In genomic region chr6:32968093-32968769, GRCh38 we compare ENCODE assay signal across 1 cellular context.
TF ChIP-seq lines count a peak whose summit lies in the region.

Gene BRD2 (plus strand): TSS chr6:32968594. CDS start chr6:32972899, 4,305 bp downstream.

TF ChIP-seq in WTC11, 78 proteins besides CTCF, POLR2A, EP300 and RAD21 (continued from another document and continues in another):
- TF ChIP-seq AR (CRISPR knock-in tag; IDR thresholded peaks at IDR 0.05) (no peak), IRF1 (CRISPR knock-in tag; IDR thresholded peaks at IDR 0.05) (no peak), NFE2L1 (CRISPR knock-in tag; IDR thresholded peaks at IDR 0.05) (no peak), SMAD4 (CRISPR knock-in tag; IDR thresholded peaks at IDR 0.05) (no peak), ZSCAN18 (CRISPR knock-in tag; IDR thresholded peaks at IDR 0.05) (no peak), ETV6 (CRISPR knock-in tag; IDR thresholded peaks at IDR 0.05) (peak; percentile 78), ZBTB21 (CRISPR knock-in tag; IDR thresholded peaks at IDR 0.05; ENCODE audit: borderline replicate concordance) (no peak), RORB (CRISPR knock-in tag; IDR thresholded peaks at IDR 0.05) (no peak), ARID4B (CRISPR knock-in tag; IDR thresholded peaks at IDR 0.05; ENCODE audit: borderline replicate concordance) (peak; percentile 84; the same call in 1 of the 2 replicates), FOXJ3 (CRISPR knock-in tag; IDR thresholded peaks at IDR 0.05; ENCODE audit: borderline replicate concordance) (no peak), NR1H2 (CRISPR knock-in tag; IDR thresholded peaks at IDR 0.05) (no peak), ZNF423 (CRISPR knock-in tag; IDR thresholded peaks at IDR 0.05) (no peak), GTF2I (CRISPR knock-in tag; conservative IDR thresholded peaks at IDR 0.05) (no peak), EMX1 (CRISPR knock-in tag; IDR thresholded peaks at IDR 0.05) (no peak), NR3C1 (CRISPR knock-in tag; conservative IDR thresholded peaks at IDR 0.05; ENCODE audit: low read depth) (no peak), ZNF138 (CRISPR knock-in tag; conservative IDR thresholded peaks at IDR 0.05) (no peak), E2F5 (CRISPR knock-in tag; IDR thresholded peaks at IDR 0.05) (peak; percentile 89), E2F1 (CRISPR knock-in tag; IDR thresholded peaks at IDR 0.05) (peak; percentile 57; the same call in 1 of the 2 replicates), ZNF396 (CRISPR knock-in tag; IDR thresholded peaks at IDR 0.05; ENCODE audit: borderline replicate concordance) (no peak), HMGA2 (CRISPR knock-in tag; IDR thresholded peaks at IDR 0.05) (no peak), ERG (CRISPR knock-in tag; IDR thresholded peaks at IDR 0.05) (0 out of 2 replicates have a peak, but pooled peaks have one; percentile 74), JAZF1 (CRISPR knock-in tag; IDR thresholded peaks at IDR 0.05) (no peak), PRRX2 (CRISPR knock-in tag; IDR thresholded peaks at IDR 0.05) (no peak), ZNF671 (CRISPR knock-in tag; IDR thresholded peaks at IDR 0.05) (no peak), ZNF317 (CRISPR knock-in tag; IDR thresholded peaks at IDR 0.05; ENCODE audit: borderline replicate concordance, low read depth) (no peak), GRHL2 (CRISPR knock-in tag; IDR thresholded peaks at IDR 0.05; ENCODE audit: insufficient replicate concordance, severe bottlenecking) (no peak), ELF4 (CRISPR knock-in tag; IDR thresholded peaks at IDR 0.05; ENCODE audit: low read depth) (0 out of 2 replicates have a peak, but pooled peaks have one; percentile 11), ZBTB43 (CRISPR knock-in tag; IDR thresholded peaks at IDR 0.05) (0 out of 2 replicates have a peak, but pooled peaks have one; percentile 27), PREB (CRISPR knock-in tag; IDR thresholded peaks at IDR 0.05; ENCODE audit: borderline replicate concordance) (no peak), CBFB (CRISPR knock-in tag; IDR thresholded peaks at IDR 0.05; ENCODE audit: low read depth) (no peak), NFATC4 (CRISPR knock-in tag; IDR thresholded peaks at IDR 0.05) (no peak), MLX (CRISPR knock-in tag; IDR thresholded peaks at IDR 0.05) (no peak), IRF2 (CRISPR knock-in tag; IDR thresholded peaks at IDR 0.05; ENCODE audit: borderline replicate concordance, low read depth) (no peak), ZNF219 (CRISPR knock-in tag; IDR thresholded peaks at IDR 0.05; ENCODE audit: borderline replicate concordance) (no peak), SOX15 (CRISPR knock-in tag; IDR thresholded peaks at IDR 0.05) (no peak), ZNF281 (CRISPR knock-in tag; IDR thresholded peaks at IDR 0.05) (peak; percentile 91), TP53 (CRISPR knock-in tag; IDR thresholded peaks at IDR 0.05) (no peak), ZNF232 (CRISPR knock-in tag; IDR thresholded peaks at IDR 0.05) (peak; percentile 47; the same call in 1 of the 2 replicates), E2F4 (CRISPR knock-in tag; IDR thresholded peaks at IDR 0.05; ENCODE audit: borderline replicate concordance, low read depth) (no peak; the same call in 1 of the 2 replicates), OVOL2 (CRISPR knock-in tag; IDR thresholded peaks at IDR 0.05; ENCODE audit: borderline replicate concordance) (no peak), TEAD1 (CRISPR knock-in tag; IDR thresholded peaks at IDR 0.05) (peak; percentile 81), ZNF263 (CRISPR knock-in tag; IDR thresholded peaks at IDR 0.05; ENCODE audit: low read depth) (no peak)
